In the genomic region with DNA sequence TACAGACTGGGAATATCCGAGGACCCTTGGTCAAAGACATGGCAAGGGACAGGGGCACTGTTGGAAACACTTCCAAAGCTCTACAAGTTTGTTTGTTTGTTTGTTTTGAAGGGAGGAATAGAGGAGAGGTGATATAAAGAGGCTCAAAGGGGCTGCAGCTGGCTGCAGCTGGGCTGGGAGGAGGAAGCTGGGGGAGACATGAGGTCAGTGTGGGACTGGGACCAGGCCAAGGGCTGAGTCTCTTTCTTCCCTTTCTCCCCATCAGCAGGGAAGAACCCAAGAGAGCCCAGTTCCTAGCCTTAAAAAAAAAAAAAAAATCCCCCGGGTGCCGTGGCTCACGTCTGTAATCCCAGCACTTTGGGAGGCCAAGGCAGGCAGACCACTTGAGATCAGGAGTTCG, we compare ENCODE assay signal across 10 cellular contexts. TPM values are rescaled to one million over a fixed set of nuclear protein-coding genes. Genes with fewer than 3 reads are reported as not detected.
DNase-seq lines count a peak whose midpoint lies in the region; ATAC-seq, FAIRE-seq and TF ChIP-seq lines count a peak whose summit lies in the region.
"Had no signal": no experiment of that assay in that cellular context is flagged by ENCODE, and none has a peak within 500 bp of the region (broad histone marks: within the 10 kb centered on the region; RNA-seq: fewer than 3 reads in every experiment).

No MANE protein-coding gene starts in this region.

- peaks cover 84% of the 10 kb centered on the region for H3K4me1 Mint-ChIP-seq in stimulated activated naive CD8-positive, alpha-beta T cell treated with anti-CD3 and anti-CD28 coated beads, Interleukin-15, Interleukin-2, amounts not matched to agents 100 ng/mL and 50 ng/mL, for 24 hours (ENCODE audit: low read depth)
- peaks cover 39% of the 10 kb centered on the region for H3K4me1 Mint-ChIP-seq in chondrocyte (ENCODE audit: low read depth)

- no peaks in the 10 kb centered on the region for H3K27me3 ChIP-seq in muscle layer of colon (ENCODE audit: control insufficient read depth in 1 of 2, insufficient read depth in 2 of 2, low read length in 2 of 2)
- no peaks in the 10 kb centered on the region for H3K27me3 ChIP-seq in suprapubic skin

- no peak for TF ChIP-seq POLR2A in suprapubic skin (IDR thresholded peaks at IDR 0.05)

- H3K9ac ChIP-seq in muscle layer of colon (ENCODE audit: low read length): no peak overlapping the region
- H3K9ac ChIP-seq: parathyroid adenoma had no signal

- ATAC-seq in stimulated activated naive CD8-positive, alpha-beta T cell treated with anti-CD3 and anti-CD28 coated beads, Interleukin-15, Interleukin-2, amounts not matched to agents 100 U/mL and 50 U/mL, for 24 hours: no peak
- no peak for ATAC-seq in esophagus mucosa
- no peak for ATAC-seq in GM21390 (IDR thresholded peaks at IDR 0.05; ENCODE audit: unreplicated experiment)

- TF ChIP-seq EP300 in suprapubic skin (IDR thresholded peaks at IDR 0.05): no peak

- H3K27ac Mint-ChIP-seq in stimulated activated naive CD8-positive, alpha-beta T cell treated with anti-CD3 and anti-CD28 coated beads, Interleukin-15, Interleukin-2, amounts not matched to agents 100 ng/mL and 50 ng/mL, for 24 hours: peak overlapping the region; percentile 96
- H3K27ac Mint-ChIP-seq in chondrocyte (ENCODE audit: unreplicated experiment): peak overlapping the region; percentile 49

- H3K9me3 Mint-ChIP-seq in stimulated activated naive CD8-positive, alpha-beta T cell treated with anti-CD3 and anti-CD28 coated beads, Interleukin-15, Interleukin-2, amounts not matched to agents 100 ng/mL and 50 ng/mL, for 24 hours: no peaks in the 10 kb centered on the region
- no peaks in the 10 kb centered on the region for H3K9me3 Mint-ChIP-seq in chondrocyte (ENCODE audit: low read depth)

- no peaks in the 10 kb centered on the region for H3K27me3 Mint-ChIP-seq in stimulated activated naive CD8-positive, alpha-beta T cell treated with anti-CD3 and anti-CD28 coated beads, Interleukin-15, Interleukin-2, amounts not matched to agents 100 ng/mL and 50 ng/mL, for 24 hours
- H3K27me3 Mint-ChIP-seq in chondrocyte (ENCODE audit: low read depth): no peaks in the 10 kb centered on the region

- H3K4me1 ChIP-seq in muscle layer of colon (ENCODE audit: insufficient read depth, low read length) (peaks cover 53% of the 10 kb centered on the region), suprapubic skin (peaks cover 85% of the 10 kb centered on the region)

- no peak for FAIRE-seq in urothelium cell line (lab: Jason Lieb, UNC)

- H3K9me3 ChIP-seq in muscle layer of colon (ENCODE audit: low read length) (no peaks in the 10 kb centered on the region), suprapubic skin (no peaks in the 10 kb centered on the region)

- peaks cover 86% of the 10 kb centered on the region for H3K36me3 Mint-ChIP-seq in stimulated activated naive CD8-positive, alpha-beta T cell treated with anti-CD3 and anti-CD28 coated beads, Interleukin-15, Interleukin-2, amounts not matched to agents 100 ng/mL and 50 ng/mL, for 24 hours (ENCODE audit: low read depth)
- peaks cover 5% of the 10 kb centered on the region for H3K36me3 Mint-ChIP-seq in chondrocyte (ENCODE audit: low read depth)

- no peak for DNase-seq in stimulated activated naive CD8-positive, alpha-beta T cell treated with anti-CD3 and anti-CD28 coated beads, Interleukin-15, Interleukin-2, amounts not matched to agents 100 U/mL and 50 U/mL, for 24 hours
- DNase-seq in chondrocyte (ENCODE audit: low spot score) (no peak), suprapubic skin (ENCODE audit: low spot score in 2 of 2) (no peak), urothelium cell line (ENCODE audit: low spot score) (no peak)
- DNase-seq: NCI-H446 treated with DMSO at 0.1 percent for 48 hours had no signal

- peak overlapping the region; percentile 43 for H3K27ac ChIP-seq in muscle layer of colon (ENCODE audit: low read depth, low read length)
- no peak overlapping the region for H3K27ac ChIP-seq in suprapubic skin
- H3K27ac ChIP-seq: parathyroid adenoma had no signal

- no peak for TF ChIP-seq CTCF in chondrocyte (IDR thresholded peaks at IDR 0.05)
- no peak for TF ChIP-seq CTCF in suprapubic skin (IDR thresholded peaks at IDR 0.05)

- WGBS in suprapubic skin: 80% methylated on average over 5 of the region's 5 CpGs

- H3K36me3 ChIP-seq in muscle layer of colon (ENCODE audit: insufficient read depth, low read length) (no peaks in the 10 kb centered on the region), suprapubic skin (peaks cover 4% of the 10 kb centered on the region)

- H3K4me3 Mint-ChIP-seq in stimulated activated naive CD8-positive, alpha-beta T cell treated with anti-CD3 and anti-CD28 coated beads, Interleukin-15, Interleukin-2, amounts not matched to agents 100 ng/mL and 50 ng/mL, for 24 hours: peak overlapping the region; percentile 89
- no peak overlapping the region for H3K4me3 Mint-ChIP-seq in chondrocyte (ENCODE audit: unreplicated experiment)

- H3K4me3 ChIP-seq in muscle layer of colon (ENCODE audit: low read depth in 1 of 2, low read length in 2 of 2) (no peak overlapping the region), suprapubic skin (no peak overlapping the region)

RNA-seq across cellular contexts. Expression of a gene that starts 5.0 kb away (rescaled TPM):
- total RNA-seq in chondrocyte (36.8 to 44.8 TPM (median 38.9 TPM) in 3 replicates), suprapubic skin (10 to 100 TPM; 36.6 to 47.3 (median 39.3) TPM), esophagus mucosa (59.7 TPM)

RNA-seq across cellular contexts. Expression of a gene that starts 19.7 kb away (rescaled TPM):
- total RNA-seq in chondrocyte (38.5 to 50.7 TPM (median 46.7 TPM) in 3 replicates), suprapubic skin (10 to 100 TPM; 58.4 to 70.2 (median 60.9) TPM), esophagus mucosa (85.1 TPM)

RNA-seq across cellular contexts. Expression of a gene that starts 27.4 kb away (rescaled TPM):
- total RNA-seq in chondrocyte (12.7 to 15.8 TPM (median 14.4 TPM) in 3 replicates), suprapubic skin (10 to 100 TPM; 55.4 to 81.2 (median 66.7) TPM), esophagus mucosa (31.8 TPM)

RNA-seq across cellular contexts. Expression of a gene that starts 38.4 kb away (rescaled TPM):
- total RNA-seq in chondrocyte (47.8 to 61.6 TPM (median 52.7 TPM) in 3 replicates), suprapubic skin (100 to 1,000 TPM in 3 of 4 donors, 10 to 100 TPM in 1; 91.5 to 122 (median 115) TPM), esophagus mucosa (55.1 TPM)
